In the genomic region with DNA sequence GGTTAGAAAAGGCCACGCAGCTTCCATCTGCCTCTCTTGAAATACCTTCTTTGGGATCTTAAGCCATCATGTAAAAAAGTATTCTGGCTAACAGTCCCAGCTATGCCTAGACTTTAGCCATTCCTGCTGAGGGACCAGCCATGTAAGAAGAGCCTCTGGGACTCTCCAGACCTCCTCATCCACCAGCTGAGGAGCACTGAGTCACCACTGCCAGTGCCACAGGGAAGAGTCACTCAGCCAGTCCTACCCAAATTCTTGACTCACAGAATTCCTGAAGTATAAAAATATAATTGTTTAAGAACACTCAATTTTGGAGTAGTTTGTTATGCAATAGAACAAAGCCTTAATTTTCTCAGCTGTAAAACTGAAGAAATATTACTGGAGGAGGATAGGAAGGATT, we compare ENCODE assay signal across 1 cellular context.
TF ChIP-seq lines count a peak whose summit lies in the region.

No MANE protein-coding gene starts in this region.

TF ChIP-seq in WTC11, 78 proteins besides CTCF, POLR2A, EP300 and RAD21 (continued from another document):
- TF ChIP-seq ZNF423 (CRISPR knock-in tag; IDR thresholded peaks at IDR 0.05), result no peak
- TF ChIP-seq, protein P1, sequence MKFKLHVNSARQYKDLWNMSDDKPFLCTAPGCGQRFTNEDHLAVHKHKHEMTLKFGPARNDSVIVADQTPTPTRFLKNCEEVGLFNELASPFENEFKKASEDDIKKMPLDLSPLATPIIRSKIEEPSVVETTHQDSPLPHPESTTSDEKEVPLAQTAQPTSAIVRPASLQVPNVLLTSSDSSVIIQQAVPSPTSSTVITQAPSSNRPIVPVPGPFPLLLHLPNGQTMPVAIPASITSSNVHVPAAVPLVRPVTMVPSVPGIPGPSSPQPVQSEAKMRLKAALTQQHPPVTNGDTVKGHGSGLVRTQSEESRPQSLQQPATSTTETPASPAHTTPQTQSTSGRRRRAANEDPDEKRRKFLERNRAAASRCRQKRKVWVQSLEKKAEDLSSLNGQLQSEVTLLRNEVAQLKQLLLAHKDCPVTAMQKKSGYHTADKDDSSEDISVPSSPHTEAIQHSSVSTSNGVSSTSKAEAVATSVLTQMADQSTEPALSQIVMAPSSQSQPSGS (CRISPR knock-in tag; IDR thresholded peaks at IDR 0.05; ENCODE audit: borderline replicate concordance, low read depth), result no peak
- no peak for TF ChIP-seq CBFB (CRISPR knock-in tag; IDR thresholded peaks at IDR 0.05; ENCODE audit: low read depth)
- no peak for TF ChIP-seq KAT7 (CRISPR knock-in tag; IDR thresholded peaks at IDR 0.05; ENCODE audit: borderline replicate concordance)
- TF ChIP-seq ZNF219 (CRISPR knock-in tag; IDR thresholded peaks at IDR 0.05; ENCODE audit: borderline replicate concordance), result no peak
- TF ChIP-seq, protein P2, sequence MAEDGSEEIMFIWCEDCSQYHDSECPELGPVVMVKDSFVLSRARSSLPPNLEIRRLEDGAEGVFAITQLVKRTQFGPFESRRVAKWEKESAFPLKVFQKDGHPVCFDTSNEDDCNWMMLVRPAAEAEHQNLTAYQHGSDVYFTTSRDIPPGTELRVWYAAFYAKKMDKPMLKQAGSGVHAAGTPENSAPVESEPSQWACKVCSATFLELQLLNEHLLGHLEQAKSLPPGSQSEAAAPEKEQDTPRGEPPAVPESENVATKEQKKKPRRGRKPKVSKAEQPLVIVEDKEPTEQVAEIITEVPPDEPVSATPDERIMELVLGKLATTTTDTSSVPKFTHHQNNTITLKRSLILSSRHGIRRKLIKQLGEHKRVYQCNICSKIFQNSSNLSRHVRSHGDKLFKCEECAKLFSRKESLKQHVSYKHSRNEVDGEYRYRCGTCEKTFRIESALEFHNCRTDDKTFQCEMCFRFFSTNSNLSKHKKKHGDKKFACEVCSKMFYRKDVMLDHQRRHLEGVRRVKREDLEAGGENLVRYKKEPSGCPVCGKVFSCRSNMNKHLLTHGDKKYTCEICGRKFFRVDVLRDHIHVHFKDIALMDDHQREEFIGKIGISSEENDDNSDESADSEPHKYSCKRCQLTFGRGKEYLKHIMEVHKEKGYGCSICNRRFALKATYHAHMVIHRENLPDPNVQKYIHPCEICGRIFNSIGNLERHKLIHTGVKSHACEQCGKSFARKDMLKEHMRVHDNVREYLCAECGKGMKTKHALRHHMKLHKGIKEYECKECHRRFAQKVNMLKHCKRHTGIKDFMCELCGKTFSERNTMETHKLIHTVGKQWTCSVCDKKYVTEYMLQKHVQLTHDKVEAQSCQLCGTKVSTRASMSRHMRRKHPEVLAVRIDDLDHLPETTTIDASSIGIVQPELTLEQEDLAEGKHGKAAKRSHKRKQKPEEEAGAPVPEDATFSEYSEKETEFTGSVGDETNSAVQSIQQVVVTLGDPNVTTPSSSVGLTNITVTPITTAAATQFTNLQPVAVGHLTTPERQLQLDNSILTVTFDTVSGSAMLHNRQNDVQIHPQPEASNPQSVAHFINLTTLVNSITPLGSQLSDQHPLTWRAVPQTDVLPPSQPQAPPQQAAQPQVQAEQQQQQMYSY (CRISPR knock-in tag; IDR thresholded peaks at IDR 0.05), result no peak
TF ChIP-seq in WTC11: peak in this region for 0.
